ENCODE assay signal across 8 cellular contexts in the genomic region with DNA sequence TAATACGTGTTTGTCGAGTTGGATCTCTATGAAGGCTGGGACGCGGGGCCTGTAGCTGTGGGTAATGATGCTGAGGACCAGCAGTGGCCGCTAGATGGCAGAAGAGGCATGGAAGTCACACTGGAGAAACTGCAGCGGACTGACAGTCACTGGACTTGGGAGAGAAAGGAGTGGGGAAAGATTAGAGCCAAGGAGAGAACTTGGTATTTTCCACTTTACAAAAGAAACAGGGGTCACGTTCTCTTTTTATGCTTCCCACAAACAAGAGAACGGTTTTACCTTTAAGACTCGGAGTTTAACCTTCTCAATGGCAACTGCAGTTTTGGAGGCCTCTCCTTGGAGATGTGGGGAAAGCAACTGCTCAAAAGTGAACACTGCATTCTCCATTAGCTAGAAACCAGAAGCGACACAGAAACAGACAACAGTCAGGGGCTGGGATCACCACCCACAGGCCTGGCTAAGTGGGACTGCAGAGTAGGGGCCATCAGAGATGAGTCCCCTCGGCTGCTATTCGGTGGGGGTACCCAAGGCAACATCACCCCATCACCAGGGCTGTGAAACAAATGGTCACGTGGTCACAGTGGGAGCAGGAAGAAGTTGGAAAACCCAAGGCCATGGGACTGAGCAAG. TPM values are rescaled to one million over a fixed set of nuclear protein-coding genes. Genes with fewer than 3 reads are reported as not detected.
A peak's percentile ranks its signal among the peaks of the same experiment; 100 is the strongest.
DNase-seq lines count a peak whose midpoint lies in the region; ATAC-seq and TF ChIP-seq lines count a peak whose summit lies in the region.

No MANE protein-coding gene starts in this region.

- no peaks in the 10 kb centered on the region for H3K9me3 ChIP-seq in SU-DHL-6 (ENCODE audit: insufficient read depth, low read length)
- H3K9me3 ChIP-seq in heart left ventricle = no peaks in the 10 kb centered on the region
- no peaks in the 10 kb centered on the region for H3K9me3 ChIP-seq in prostate gland
- H3K9me3 ChIP-seq in uterus = no peaks in the 10 kb centered on the region

- peaks cover 0 to 21% (median 7%) of the 10 kb centered on the region in 12 donors for H3K4me1 ChIP-seq in heart left ventricle
- peaks cover 15% of the 10 kb centered on the region for H3K4me1 ChIP-seq in prostate gland (replicated peaks)
- H3K4me1 ChIP-seq in uterus = peaks cover under 1 to 3% of the 10 kb centered on the region in 2 donors

- H4K20me1 ChIP-seq in SU-DHL-6 (ENCODE audit: low read depth, low read length) = no peaks in the 10 kb centered on the region

- no peak overlapping the region for H3K4me2 ChIP-seq in SU-DHL-6 (ENCODE audit: low read depth, low read length, poor library complexity, severe bottlenecking)

- intact Hi-C loops in heart left ventricle (cut with DNase I) = loop anchor here (1.0 to 10.0 kb wide), 6 partner anchors 177 to 369 kb away; partner anchors contain the start of genes SWT1 (in 5 of the 10) and TRMT1L (in 5 of the 10)
- intact Hi-C loops in prostate gland (cut with DNase I) = loop anchor here (2.0 to 5.0 kb wide), 3 partner anchors 169 to 352 kb away; partner anchors contain the start of genes NIBAN1, SWT1 and TRMT1L
- intact Hi-C loops in uterus (cut with DNase I; ENCODE audit: low total_unique reads) = loop anchor here (2.0 kb wide), 1 partner anchor 177 kb away; no protein-coding TSS in a partner anchor

- no peak overlapping the region for H2AFZ ChIP-seq in SU-DHL-6 (ENCODE audit: low read depth, low read length, severe bottlenecking)

- 22 to 29% (median 27%) methylated on average over 13 of the region's 13 CpGs for WGBS in heart left ventricle, 4 donors
- 22% methylated on average over 13 of the region's 13 CpGs for WGBS in prostate gland

- TF ChIP-seq POLR2A in heart left ventricle (IDR thresholded peaks at IDR 0.05) (no peak), prostate gland (IDR thresholded peaks at IDR 0.05) (no peak), uterus (IDR thresholded peaks at IDR 0.05) (no peak)

- H3K36me3 ChIP-seq in SU-DHL-6 (ENCODE audit: low read length) (no peaks in the 10 kb centered on the region), heart left ventricle (peaks cover 0 to 99% (median 71%) of the 10 kb centered on the region in 9 donors), prostate gland (no peaks in the 10 kb centered on the region), uterus (no peaks in the 10 kb centered on the region)

- H3K9ac ChIP-seq in SU-DHL-6 (ENCODE audit: low read length) = no peak overlapping the region

- no peaks in the 10 kb centered on the region for H3F3A ChIP-seq in SU-DHL-6 (ENCODE audit: insufficient read depth)

- H3K27me3 ChIP-seq in SU-DHL-6 (ENCODE audit: low read length) (no peaks in the 10 kb centered on the region), heart left ventricle (no peaks in the 10 kb centered on the region), prostate gland (replicated peaks; ENCODE audit: insufficient read depth) (no peaks in the 10 kb centered on the region), uterus (no peaks in the 10 kb centered on the region)

- no peaks in the 10 kb centered on the region for H3K9me2 ChIP-seq in SU-DHL-6 (replicated peaks; ENCODE audit: insufficient read depth, low read length)

- no peaks in the 10 kb centered on the region for H3K79me2 ChIP-seq in SU-DHL-6 (ENCODE audit: insufficient read depth, low read length)

- ATAC-seq in HG02642 (IDR thresholded peaks at IDR 0.05; ENCODE audit: poor library complexity, unreplicated experiment) = peak; percentile 90
- ATAC-seq in heart left ventricle = peak; percentile 87 to 96 (median 95)

- TF ChIP-seq CTCF in GM12872 (IDR thresholded peaks at IDR 0.05; ENCODE audit: insufficient read depth, low read depth, low read length) (peak; percentile 88), SU-DHL-6 (IDR thresholded peaks at IDR 0.05; ENCODE audit: insufficient read depth, low read length, poor library complexity, severe bottlenecking) (peak; percentile 88), heart left ventricle (IDR thresholded peaks at IDR 0.05) (peak; percentile 87 to 97 (median 93)), prostate gland (IDR thresholded peaks at IDR 0.05) (peak; percentile 73 to 96 (median 92)), uterus (IDR thresholded peaks at IDR 0.05) (peak; percentile 88 to 94 (median 92))

- H3K4me3 ChIP-seq in SU-DHL-6 (ENCODE audit: insufficient read depth, low read length, poor library complexity, severe bottlenecking) = no peak overlapping the region
- no peak overlapping the region for H3K4me3 ChIP-seq in heart left ventricle
- H3K4me3 ChIP-seq in prostate gland = no peak overlapping the region
- no peak overlapping the region for H3K4me3 ChIP-seq in uterus

- H3K27ac ChIP-seq in SU-DHL-6 (ENCODE audit: low read depth, low read length) = no peak overlapping the region
- peak overlapping the region in 9 of 12 donors; percentile 0 to 68 (median 28) for H3K27ac ChIP-seq in heart left ventricle
- H3K27ac ChIP-seq in prostate gland = no peak overlapping the region
- H3K27ac ChIP-seq in uterus = peak overlapping the region; percentile 15 to 34

- DNase-seq in NCI-H128 (lab: John Stamatoyannopoulos, UW; ENCODE audit: unreplicated experiment) (peak; percentile 68), heart left ventricle (peak; percentile 86 to 93 (median 87)), prostate gland (ENCODE audit: low spot score) (peak; percentile 92), uterus (peak; percentile 91 to 93)
- DNase-seq in activated naive CD8-positive, alpha-beta T cell treated with anti-CD3 and anti-CD28 coated beads, Interleukin-2, amount 50 U/mL, for 16 hours (ENCODE audit: low read depth, low spot score) = peak; percentile 66

RNA-seq across cellular contexts. Expression of gene EDEM3, which starts 51.1 kb away (rescaled TPM):
- 10 to 100 TPM; 14.3 to 28.6 (median 18.8) TPM for total RNA-seq in heart left ventricle
- 10 to 100 TPM in 1 of 2 donors, 1 to 10 TPM in 1; 7.2 to 13.3 TPM for polyA plus RNA-seq in heart left ventricle
- total RNA-seq in prostate gland = 10 to 100 TPM; 31.1 to 55.3 TPM
- total RNA-seq in uterus = 10 to 100 TPM; 12.8 to 64.7 (median 35.6) TPM

Comparison
In these comparisons a context has a peak if more than half of its experiments do, and no peak if none do; other contexts are left out.
1. H3K27ac ChIP-seq: peak in heart left ventricle (9 of 12) and uterus (2 of 2); none in SU-DHL-6 (single experiment) and prostate gland (0 of 2).
2. Peak in every context shown above with its lines, with median percentiles within 50 percentile points of each other: CTCF ChIP-seq and DNase-seq.